8 cellular contexts compared by ENCODE assay signal in genomic region chr12:110531741-110532333, GRCh38. TPM values are rescaled to one million over a fixed set of nuclear protein-coding genes. Genes with fewer than 3 reads are reported as not detected.
DNase-seq lines count a peak whose midpoint lies in the region; ATAC-seq and TF ChIP-seq lines count a peak whose summit lies in the region.

No MANE protein-coding gene starts in this region.

- H3K4me3 ChIP-seq in A673 (ENCODE audit: low read depth, low read length, poor library complexity, severe bottlenecking) (no peak overlapping the region), astrocyte of the cerebellum (ENCODE audit: low read depth, low read length) (no peak overlapping the region), skeletal muscle cell (ENCODE audit: low read depth, low read length) (no peak overlapping the region)

- no peaks in the 10 kb centered on the region for H3K9me3 ChIP-seq in A673 (ENCODE audit: low read depth, low read length, poor library complexity, severe bottlenecking)

- no peaks in the 10 kb centered on the region for H3K4me1 Mint-ChIP-seq in nephron progenitor cell

- ATAC-seq in GM19025 (IDR thresholded peaks at IDR 0.05; ENCODE audit: low read depth, unreplicated experiment) (peak; percentile 93), HG03066 (IDR thresholded peaks at IDR 0.05; ENCODE audit: low read depth, unreplicated experiment) (peak; percentile 82)

- TF ChIP-seq CTCF in A673 (conservative IDR thresholded peaks at IDR 0.05; ENCODE audit: low read depth, low read length) (no peak), astrocyte of the cerebellum (IDR thresholded peaks at IDR 0.05; ENCODE audit: low read depth, low read length, missing control alignments) (no peak), nephron progenitor cell (IDR thresholded peaks at IDR 0.05) (no peak)

- CTCF ChIA-PET in A673 (lab: Charles Lee) = interaction anchor here (0.6 to 0.9 kb wide), 2 partner anchors 19 to 287 kb away, joined by 3 to 7 read pairs; no protein-coding TSS in a partner anchor

- H3K4me1 ChIP-seq in A673 (ENCODE audit: insufficient read depth, low read length, poor library complexity, severe bottlenecking) = peaks cover 12% of the 10 kb centered on the region

- peaks cover 23% of the 10 kb centered on the region for H3K36me3 ChIP-seq in A673 (ENCODE audit: insufficient read depth, low read length, poor library complexity, severe bottlenecking)

- intact Hi-C loops in A673 (cut with micrococcal nuclease; ENCODE audit: unreplicated experiment) = no loop called here

- no TSS peak for BruUV-seq in A673 (replicated peaks; lab: Mats Ljungman, UMichigan)

- in situ Hi-C loops in astrocyte of the cerebellum (cut with HindIII; ENCODE audit: low sequenced_read_pairs) = no loop called here

- H3K4me3 Mint-ChIP-seq in nephron progenitor cell = no peak overlapping the region

- H3K27me3 ChIP-seq in A673 (replicated peaks; ENCODE audit: insufficient read depth, low read depth, low read length, poor library complexity) = no peaks in the 10 kb centered on the region

- POLR2A ChIA-PET in A673 (lab: Charles Lee; ENCODE audit: low non-redundant PET) = no interaction called here

- H3K27me3 Mint-ChIP-seq in nephron progenitor cell (ENCODE audit: low read depth, poor library complexity) = no peaks in the 10 kb centered on the region

- peak; percentile 55 for DNase-seq in A673 (ENCODE audit: low spot score)
- peak; percentile 68 for DNase-seq in astrocyte of the cerebellum (ENCODE audit: low read depth)
- peak; percentile 50 for DNase-seq in skeletal muscle cell (ENCODE audit: low read depth)
- DNase-seq in activated CD8-positive, alpha-beta memory T cell treated with anti-CD3 and anti-CD28 coated beads, Interleukin-2, amount 50 U/mL, for 4 hours = no peak
- no peak for DNase-seq in nephron progenitor cell
- no peak for DNase-seq in SKM-1 treated with dmso at 0.1 percent for 144 hours (lab: John Stamatoyannopoulos, UW; ENCODE audit: unreplicated experiment)

- H3K9me3 Mint-ChIP-seq in nephron progenitor cell = no peaks in the 10 kb centered on the region

- H3K36me3 Mint-ChIP-seq in nephron progenitor cell (ENCODE audit: low read depth) = peaks cover 13% of the 10 kb centered on the region

- H3K27ac Mint-ChIP-seq in nephron progenitor cell = no peak overlapping the region

- H3K27ac ChIP-seq in A673 (ENCODE audit: low read depth, low read length, poor library complexity, severe bottlenecking) = no peak overlapping the region

RNA-seq across cellular contexts. Expression of gene RAD9B, which starts 29.7 kb away (rescaled TPM):
- total RNA-seq in A673 (2021) = 0.28 TPM in 1 of 2 replicates, not detected in the other

RNA-seq across cellular contexts. Expression of gene VPS29, which starts 29.9 kb away (rescaled TPM):
- 147 and 150 TPM in 2 replicates for total RNA-seq in A673 (2021)

RNA-seq across cellular contexts. Expression of gene PPTC7, which starts 51.3 kb away (rescaled TPM):
- total RNA-seq in A673 (2021) = 27.5 and 30.9 TPM in 2 replicates

Comparison
In these comparisons a context has a peak if more than half of its experiments do, and no peak if none do; other contexts are left out.
1. DNase-seq: peak in A673 (single experiment), astrocyte of the cerebellum (single experiment) and skeletal muscle cell (single experiment); none in activated CD8-positive, alpha-beta memory T cell treated with anti-CD3 and anti-CD28 coated beads, Interleukin-2, amount 50 U/mL, for 4 hours (single experiment), nephron progenitor cell (single experiment) and SKM-1 treated with dmso at 0.1 percent for 144 hours (single experiment).